1 cellular context compared by ENCODE assay signal in the genomic region with DNA sequence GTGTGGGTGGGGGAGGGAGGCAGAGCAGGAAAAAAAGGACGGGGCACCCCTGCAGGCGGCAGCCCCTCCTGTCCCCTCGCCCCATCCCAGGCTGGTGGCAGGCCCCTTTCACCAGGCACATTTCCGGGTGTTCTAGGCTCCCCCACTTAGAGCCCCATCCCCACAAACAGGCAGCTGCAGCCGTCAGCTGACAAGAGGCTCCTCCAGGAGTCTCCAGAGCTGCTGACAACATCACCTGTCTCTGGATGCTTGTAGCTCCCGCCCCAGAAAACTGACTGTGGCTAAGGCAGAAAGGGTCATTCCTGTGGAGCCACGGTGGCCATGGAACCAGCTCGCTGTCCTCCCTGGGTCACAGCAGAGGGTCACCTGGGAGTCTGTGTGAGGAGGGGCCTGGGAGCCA.
TF ChIP-seq lines count a peak whose summit lies in the region.

No MANE protein-coding gene starts in this region.

TF ChIP-seq in H1, 55 proteins besides CTCF, POLR2A, EP300 and RAD21:
- TF ChIP-seq, protein P1, sequence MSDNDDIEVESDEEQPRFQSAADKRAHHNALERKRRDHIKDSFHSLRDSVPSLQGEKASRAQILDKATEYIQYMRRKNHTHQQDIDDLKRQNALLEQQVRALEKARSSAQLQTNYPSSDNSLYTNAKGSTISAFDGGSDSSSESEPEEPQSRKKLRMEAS (IDR thresholded peaks at IDR 0.05), result no peak
- TF ChIP-seq SP4 (IDR thresholded peaks at IDR 0.05; ENCODE audit: low read length) (no peak), BACH1 (IDR thresholded peaks at IDR 0.05; ENCODE audit: low read length) (no peak), JUN (IDR thresholded peaks at IDR 0.05; ENCODE audit: low read depth, low read length) (no peak), CREB1 (IDR thresholded peaks at IDR 0.05) (no peak), SP2 (IDR thresholded peaks at IDR 0.05; ENCODE audit: low read length) (no peak), KDM5A (IDR thresholded peaks at IDR 0.05; ENCODE audit: low read length) (no peak)
